In genomic region chr1:1422465-1423244, GRCh38 we compare ENCODE assay signal across 16 cellular contexts. TPM values are rescaled to one million over a fixed set of nuclear protein-coding genes. Genes with fewer than 3 reads are reported as not detected.
A peak's percentile ranks its signal among the peaks of the same experiment; 100 is the strongest.
DNase-seq lines count a peak whose midpoint lies in the region; ATAC-seq lines count a peak whose summit lies in the region.
"Had no signal": no experiment of that assay in that cellular context is flagged by ENCODE, and none has a peak within 500 bp of the region (broad histone marks: within the 10 kb centered on the region; RNA-seq: fewer than 3 reads in every experiment).

No MANE protein-coding gene starts in this region.

- peak overlapping the region in 9 of 11 experiments; percentile 25 to 75 (median 59); a peak in 17 of 22 replicates for H3K27ac ChIP-seq in BLaER1 treated with 17β-estradiol and CSF1 and Interleukin-3, amounts not matched to agents 10 nM and 100 nM
- H3K27ac ChIP-seq: C4-2B, coronary artery had no signal

- H3K27me3 ChIP-seq in BLaER1 treated with 17β-estradiol and CSF1 and Interleukin-3, amounts not matched to agents 10 nM and 100 nM: peaks cover 0 to 12% (median 0%) of the 10 kb centered on the region in 11 experiments; a peak in 5 of 22 replicates

- no peak for ATAC-seq in HG03442 (IDR thresholded peaks at IDR 0.05; ENCODE audit: unreplicated experiment)
- ATAC-seq: heart right ventricle had no signal

- H3K9ac ChIP-seq in BLaER1 treated with 17β-estradiol and CSF1 and Interleukin-3, amounts not matched to agents 10 nM and 100 nM: peak overlapping the region in 6 of 11 experiments; percentile 19 to 52 (median 40); a peak in 9 of 22 replicates

- no peaks in the 10 kb centered on the region for H3K36me3 Mint-ChIP-seq in activated T-cell treated with anti-CD3 and anti-CD28 coated beads, Interleukin-2, amount 50 U/mL, for 24 hours (ENCODE audit: low read depth)

- H3K4me1 Mint-ChIP-seq in activated T-cell treated with anti-CD3 and anti-CD28 coated beads, Interleukin-2, amount 50 U/mL, for 24 hours (ENCODE audit: low read depth): peaks cover 16% of the 10 kb centered on the region

- peaks cover 23 to 75% (median 60%) of the 10 kb centered on the region in 10 experiments for H3K4me1 ChIP-seq in BLaER1 treated with 17β-estradiol and CSF1 and Interleukin-3, amounts not matched to agents 10 nM and 100 nM

- H3K4me3 Mint-ChIP-seq in activated T-cell treated with anti-CD3 and anti-CD28 coated beads, Interleukin-2, amount 50 U/mL, for 24 hours: no peak overlapping the region
- H3K4me3 Mint-ChIP-seq: activated T-helper 1 cell treated with anti-CD3 and anti-CD28 coated beads, Interleukin-12 subunit alpha, Interleukin-12 subunit beta, Interleukin-2, Interleukin-4 antibody, amounts not matched to agents 30 ng/mL and 10 ng/mL and 1 ng/mL, durations not matched to agents 14 hours and 24 hours and 36 hours had no signal

- H3K9me3 ChIP-seq in BLaER1 treated with 17β-estradiol and CSF1 and Interleukin-3, amounts not matched to agents 10 nM and 100 nM (replicated peaks in 1 of 11): no peaks in the 10 kb centered on the region
- H3K9me3 ChIP-seq: heart right ventricle had no signal

- no peaks in the 10 kb centered on the region for H3K9me3 Mint-ChIP-seq in activated T-cell treated with anti-CD3 and anti-CD28 coated beads, Interleukin-2, amount 50 U/mL, for 24 hours
- H3K9me3 Mint-ChIP-seq: activated T-helper 1 cell treated with anti-CD3 and anti-CD28 coated beads, Interleukin-12 subunit alpha, Interleukin-12 subunit beta, Interleukin-2, Interleukin-4 antibody, amounts not matched to agents 30 ng/mL and 10 ng/mL and 1 ng/mL, durations not matched to agents 14 hours and 24 hours and 36 hours had no signal

- no peak overlapping the region; a peak in 1 of 20 replicates for H3K4me3 ChIP-seq in BLaER1 treated with 17β-estradiol and CSF1 and Interleukin-3, amounts not matched to agents 10 nM and 100 nM
- H3K4me3 ChIP-seq: coronary artery, heart right ventricle had no signal

- DNase-seq in HT1080 (ENCODE audit: low read depth): peak; percentile 68
- DNase-seq in activated T-cell treated with anti-CD3 and anti-CD28 coated beads, Interleukin-2, amount 50 U/mL, for 24 hours: no peak
- peak; percentile 96 for DNase-seq in islet precursor cell
- DNase-seq in HK-2 (ENCODE audit: unreplicated experiment): no peak
- DNase-seq in HPDE6-E6E7 (ENCODE audit: extremely low spot score): no peak
- no peak for DNase-seq in NCI-H2196 treated with DMSO at 0.1 percent for 48 hours (lab: John Stamatoyannopoulos, UW; ENCODE audit: unreplicated experiment)
- DNase-seq: KBM-7; NCI-H774; stimulated activated CD4-positive, alpha-beta T cell treated with anti-CD3 and anti-CD28 coated beads, Interleukin-15, amount 100 ng/mL, for 24 hours had no signal

- H3K27me3 Mint-ChIP-seq in activated T-cell treated with anti-CD3 and anti-CD28 coated beads, Interleukin-2, amount 50 U/mL, for 24 hours: peaks cover 38% of the 10 kb centered on the region

- peak overlapping the region; percentile 52 to 90 (median 82) for H3K4me2 ChIP-seq in BLaER1 treated with 17β-estradiol and CSF1 and Interleukin-3, amounts not matched to agents 10 nM and 100 nM

- H3K27ac Mint-ChIP-seq in activated T-cell treated with anti-CD3 and anti-CD28 coated beads, Interleukin-2, amount 50 U/mL, for 24 hours: peak overlapping the region; percentile 17
- H3K27ac Mint-ChIP-seq: activated T-helper 1 cell treated with anti-CD3 and anti-CD28 coated beads, Interleukin-12 subunit alpha, Interleukin-12 subunit beta, Interleukin-2, Interleukin-4 antibody, amounts not matched to agents 30 ng/mL and 10 ng/mL and 1 ng/mL, durations not matched to agents 14 hours and 24 hours and 36 hours had no signal

- H3K36me3 ChIP-seq in BLaER1 treated with 17β-estradiol and CSF1 and Interleukin-3, amounts not matched to agents 10 nM and 100 nM: no peaks in the 10 kb centered on the region
- H3K36me3 ChIP-seq: heart right ventricle had no signal

- no peaks in the 10 kb centered on the region; a peak in 1 of 22 replicates for H4K20me1 ChIP-seq in BLaER1 treated with 17β-estradiol and CSF1 and Interleukin-3, amounts not matched to agents 10 nM and 100 nM

RNA-seq across cellular contexts. Expression of gene ANKRD65, which starts 1.6 kb away (rescaled TPM):
- not detected in 2 replicates for total RNA-seq in HT1080 (2014; rRNA removed; shearing (Covaris generic))
- polyA plus RNA-seq in HT1080 (2015; cell fraction: cytosol; rRNA removed): 0.06 TPM in 1 of 2 replicates, not detected in the other
- polyA plus RNA-seq in HT1080 (2015; cell fraction: nucleus; rRNA removed): not detected in 2 replicates
- polyA plus RNA-seq: neural cell had no signal

RNA-seq across cellular contexts. Expression of gene VWA1, which starts 12.8 kb away (rescaled TPM):
- 0.05 and 0.23 TPM in 2 replicates for total RNA-seq in HT1080 (2014; rRNA removed; shearing (Covaris generic))
- polyA plus RNA-seq in HT1080 (2015; cell fraction: cytosol; rRNA removed): 0.43 and 1.1 TPM in 2 replicates
- 1.1 and 1.2 TPM in 2 replicates for polyA plus RNA-seq in HT1080 (2015; cell fraction: nucleus; rRNA removed)

RNA-seq across cellular contexts. Expression of gene MRPL20, which starts 15.6 kb away (rescaled TPM):
- 319 and 342 TPM in 2 replicates for total RNA-seq in HT1080 (2014; rRNA removed; shearing (Covaris generic))
- polyA plus RNA-seq in HT1080 (2015; cell fraction: cytosol; rRNA removed): 266 and 284 TPM in 2 replicates
- polyA plus RNA-seq in HT1080 (2015; cell fraction: nucleus; rRNA removed): 136 and 138 TPM in 2 replicates

RNA-seq across cellular contexts. Expression of gene CCNL2, which starts 23.5 kb away (rescaled TPM):
- 74.6 and 96.1 TPM in 2 replicates for total RNA-seq in HT1080 (2014; rRNA removed; shearing (Covaris generic))
- 37.4 and 39.7 TPM in 2 replicates for polyA plus RNA-seq in HT1080 (2015; cell fraction: cytosol; rRNA removed)
- polyA plus RNA-seq in HT1080 (2015; cell fraction: nucleus; rRNA removed): 1,286 and 1,423 TPM in 2 replicates

RNA-seq across cellular contexts. Expression of gene ATAD3C, which starts 26.8 kb away (rescaled TPM):
- total RNA-seq in HT1080 (2014; rRNA removed; shearing (Covaris generic)): 0.03 TPM in 1 of 2 replicates, not detected in the other
- not detected in 2 replicates for polyA plus RNA-seq in HT1080 (2015; cell fraction: cytosol; rRNA removed)
- 0.05 TPM in 1 of 2 replicates, not detected in the other for polyA plus RNA-seq in HT1080 (2015; cell fraction: nucleus; rRNA removed)
- polyA plus RNA-seq: neural cell had no signal

Comparison
In these comparisons a context has a peak if more than half of its experiments do, and no peak if none do; other contexts are left out.
1. DNase-seq: peak in HT1080 (single experiment) and islet precursor cell (single experiment); none in activated T-cell treated with anti-CD3 and anti-CD28 coated beads, Interleukin-2, amount 50 U/mL, for 24 hours (single experiment), HK-2 (single experiment), HPDE6-E6E7 (single experiment) and NCI-H2196 treated with DMSO at 0.1 percent for 48 hours (single experiment).